ENCODE assay signal across 4 cellular contexts in genomic region chr10:71703577-71703976, GRCh38.
TF ChIP-seq lines count a peak whose summit lies in the region.

No MANE protein-coding gene starts in this region.

TF ChIP-seq in HepG2, 621 proteins besides CTCF, POLR2A, EP300 and RAD21:
- no peak for TF ChIP-seq ZNF512B (CRISPR knock-in tag; IDR thresholded peaks at IDR 0.05; ENCODE audit: borderline replicate concordance)
- TF ChIP-seq HNRNPK (IDR thresholded peaks at IDR 0.05; ENCODE audit: low read depth, low read length, poor library complexity, severe bottlenecking) = no peak
- peak; percentile 19; the same call in 1 of the 2 replicates for TF ChIP-seq STAG1 (CRISPR knock-in tag; IDR thresholded peaks at IDR 0.05)

TF ChIP-seq in HCT116, 20 proteins besides CTCF, POLR2A, EP300 and RAD21:
- TF ChIP-seq ELF1 (IDR thresholded peaks at IDR 0.05; ENCODE audit: borderline replicate concordance, low read depth) = no peak
- TF ChIP-seq YY1 (IDR thresholded peaks at IDR 0.05; ENCODE audit: extremely low read depth, insufficient replicate concordance, low read depth, low read length) = no peak
- no peak for TF ChIP-seq FOSL1 (IDR thresholded peaks at IDR 0.05; ENCODE audit: low read depth)
- TF ChIP-seq CBX3 (IDR thresholded peaks at IDR 0.05; ENCODE audit: low read depth) = no peak
- TF ChIP-seq TCF7L2 (IDR thresholded peaks at IDR 0.05; ENCODE audit: borderline replicate concordance, extremely low read depth, insufficient read depth, insufficient read length) = no peak
- TF ChIP-seq ZNF274 (IDR thresholded peaks at IDR 0.05; ENCODE audit: low read depth, low read length) = no peak

TF ChIP-seq in K562, 482 proteins besides CTCF, POLR2A, EP300 and RAD21:
- TF ChIP-seq DEAF1 (CRISPR knock-in tag; IDR thresholded peaks at IDR 0.05) (peak; percentile 53; the same call in 1 of the 2 replicates), SMC3 (conservative IDR thresholded peaks at IDR 0.05; ENCODE audit: insufficient read depth, low read depth, low read length) (peak; percentile 37; the same call in 1 of the 2 replicates), SRSF1 (IDR thresholded peaks at IDR 0.05; ENCODE audit: low read depth, low read length) (no peak), KLF10 (CRISPR knock-in tag; IDR thresholded peaks at IDR 0.05) (no peak), E2F8 (IDR thresholded peaks at IDR 0.05; ENCODE audit: low read depth, partially characterized antibody) (no peak), STAG1 (CRISPR knock-in tag; IDR thresholded peaks at IDR 0.05; ENCODE audit: borderline replicate concordance) (peak; percentile 47; the same call in 1 of the 2 replicates), ELK1 (CRISPR knock-in tag; IDR thresholded peaks at IDR 0.05) (no peak), ILF3 (IDR thresholded peaks at IDR 0.05; ENCODE audit: borderline replicate concordance) (no peak), FOXM1 (IDR thresholded peaks at IDR 0.05; ENCODE audit: low read depth) (no peak), FOXM1 (CRISPR knock-in tag; IDR thresholded peaks at IDR 0.05; ENCODE audit: low read depth) (no peak), JUNB (CRISPR knock-in tag; conservative IDR thresholded peaks at IDR 0.05) (no peak), CBX1 (IDR thresholded peaks at IDR 0.05; ENCODE audit: low read depth) (no peak)

TF ChIP-seq in WTC11, 78 proteins besides CTCF, POLR2A, EP300 and RAD21:
- no peak for TF ChIP-seq TEAD1 (CRISPR knock-in tag; IDR thresholded peaks at IDR 0.05)
